ENCODE assay signal across 17 cellular contexts in the genomic region with DNA sequence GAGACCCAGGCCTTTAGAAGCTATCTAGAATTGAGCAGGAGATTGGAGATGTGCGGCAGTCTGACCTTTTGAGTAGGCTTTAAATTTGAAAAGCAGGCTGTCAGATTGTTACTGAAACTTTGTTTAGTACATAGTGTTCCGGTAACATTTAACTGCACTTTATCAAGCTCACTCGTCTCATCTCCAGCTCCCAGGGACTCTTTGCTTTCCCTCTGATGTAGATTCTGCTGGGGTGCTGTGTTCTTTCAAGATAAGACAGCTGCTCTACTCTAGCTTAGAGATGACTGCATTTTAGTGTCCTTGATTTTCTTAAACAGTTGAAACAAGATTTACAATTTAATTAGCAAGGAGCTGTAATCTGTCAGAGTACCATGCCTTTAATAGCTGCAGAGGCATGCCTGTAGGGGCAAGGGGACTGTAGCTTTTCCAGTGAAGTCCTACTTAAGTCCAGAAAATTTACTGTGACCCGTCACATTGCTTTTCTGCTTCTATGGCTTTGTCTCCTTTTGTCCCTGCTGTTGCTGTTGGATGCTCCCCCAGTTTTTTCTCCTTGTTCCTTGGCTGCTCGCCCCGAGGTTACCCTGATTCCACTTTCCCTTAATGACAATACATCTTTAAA. TPM values are rescaled to one million over a fixed set of nuclear protein-coding genes. Genes with fewer than 3 reads are reported as not detected.
DNase-seq lines count a peak whose midpoint lies in the region; ATAC-seq, FAIRE-seq and TF ChIP-seq lines count a peak whose summit lies in the region.
"Had no signal": no experiment of that assay in that cellular context is flagged by ENCODE, and none has a peak within 500 bp of the region (broad histone marks: within the 10 kb centered on the region; RNA-seq: fewer than 3 reads in every experiment).

No MANE protein-coding gene starts in this region.

- no peak overlapping the region for H3K4me3 Mint-ChIP-seq in T-helper 1 cell treated with Interleukin-12 subunit alpha and Interleukin-12 subunit beta and Interleukin-4 antibody, amounts not matched to agents 30 μg/mL and 1 μg/mL, for 36 hours
- H3K4me3 Mint-ChIP-seq: activated CD8-positive, alpha-beta T cell treated with anti-CD3 and anti-CD28 coated beads for 36 hours; activated naive CD4-positive, alpha-beta T cell treated with anti-CD3 and anti-CD28 coated beads, Interleukin-2, amount 10 ng/mL, durations not matched to agents 7 days and 5 days; T-cell had no signal

- H3K9me3 Mint-ChIP-seq in T-helper 1 cell treated with Interleukin-12 subunit alpha and Interleukin-12 subunit beta and Interleukin-4 antibody, amounts not matched to agents 30 μg/mL and 1 μg/mL, for 36 hours, result peaks cover 3% of the 10 kb centered on the region
- H3K9me3 Mint-ChIP-seq: activated CD8-positive, alpha-beta T cell treated with anti-CD3 and anti-CD28 coated beads for 36 hours; activated naive CD4-positive, alpha-beta T cell treated with anti-CD3 and anti-CD28 coated beads, Interleukin-2, amount 10 ng/mL, durations not matched to agents 7 days and 5 days; T-cell had no signal

- FAIRE-seq in RCC 7860 (lab: Jason Lieb, UNC), result no peak

- H3K4me1 Mint-ChIP-seq in T-helper 1 cell treated with Interleukin-12 subunit alpha and Interleukin-12 subunit beta and Interleukin-4 antibody, amounts not matched to agents 30 μg/mL and 1 μg/mL, for 36 hours (ENCODE audit: low read depth), result peaks cover 16% of the 10 kb centered on the region

- ATAC-seq in left lobe of liver, result peak; percentile 54
- ATAC-seq: activated CD8-positive, alpha-beta T cell treated with anti-CD3 and anti-CD28 coated beads for 36 hours; mucosa of descending colon; T-cell had no signal

- H3K27ac ChIP-seq in spleen, result peak overlapping the region in 5 of 8 donors; percentile 72 to 78 (median 74)
- no peak overlapping the region for H3K27ac ChIP-seq in osteoblast (ENCODE audit: low read depth, low read length)
- H3K27ac ChIP-seq in colonic mucosa, result no peak overlapping the region

- WGBS in spleen, 5 donors, result 61 to 79% (median 67%) methylated on average over 6 of the region's 6 CpGs

- no peak overlapping the region for H3K4me3 ChIP-seq in spleen
- no peak overlapping the region for H3K4me3 ChIP-seq in osteoblast (ENCODE audit: insufficient read depth, low read length)
- no peak overlapping the region for H3K4me3 ChIP-seq in colonic mucosa
- H3K4me3 ChIP-seq: mucosa of descending colon had no signal

- no peak overlapping the region for H3K4me2 ChIP-seq in osteoblast (ENCODE audit: insufficient read depth, low read length)

- H3K4me1 ChIP-seq in spleen, result no peaks in the 10 kb centered on the region
- no peaks in the 10 kb centered on the region for H3K4me1 ChIP-seq in osteoblast (ENCODE audit: insufficient read depth, low read length)
- no peaks in the 10 kb centered on the region for H3K4me1 ChIP-seq in colonic mucosa

- DNase-seq in amniotic epithelial cell (ENCODE audit: low read depth), result peak; percentile 98
- no peak for DNase-seq in left lobe of liver (ENCODE audit: low spot score)
- DNase-seq in spleen, result no peak
- no peak for DNase-seq in osteoblast (ENCODE audit: insufficient read length, low spot score, missing footprints)
- DNase-seq in RCC 7860 (ENCODE audit: low spot score), result no peak
- no peak for DNase-seq in colonic mucosa
- DNase-seq: activated CD8-positive, alpha-beta T cell treated with anti-CD3 and anti-CD28 coated beads for 36 hours; activated naive CD4-positive, alpha-beta T cell treated with anti-CD3 and anti-CD28 coated beads, Interleukin-2, amount 10 ng/mL, durations not matched to agents 7 days and 5 days; central memory CD4-positive, alpha-beta T cell; DND-41; mucosa of descending colon; MV-4-11; NCI-H226; retina; stimulated activated naive CD4-positive, alpha-beta T cell treated with Interleukin-2 at 50 U/mL for 16 hours; T-cell had no signal

- intact Hi-C loops in spleen (cut with DNase I; ENCODE audit: low total_unique reads), result no loop called here
- intact Hi-C loops in colonic mucosa (cut with DNase I), result no loop called here

- H3K36me3 ChIP-seq in spleen (no peaks in the 10 kb centered on the region), osteoblast (ENCODE audit: insufficient read depth, low read length) (no peaks in the 10 kb centered on the region), colonic mucosa (no peaks in the 10 kb centered on the region)

- H3K36me3 Mint-ChIP-seq in T-helper 1 cell treated with Interleukin-12 subunit alpha and Interleukin-12 subunit beta and Interleukin-4 antibody, amounts not matched to agents 30 μg/mL and 1 μg/mL, for 36 hours (ENCODE audit: low read depth), result peaks cover 7% of the 10 kb centered on the region
- H3K36me3 Mint-ChIP-seq: activated naive CD4-positive, alpha-beta T cell treated with anti-CD3 and anti-CD28 coated beads, Interleukin-2, amount 10 ng/mL, durations not matched to agents 7 days and 5 days had no signal

- TF ChIP-seq CTCF in spleen (IDR thresholded peaks at IDR 0.05 in 8 of 11, conservative IDR thresholded peaks at IDR 0.05 in 3 of 11), result no peak
- no peak for TF ChIP-seq CTCF in osteoblast (IDR thresholded peaks at IDR 0.05; ENCODE audit: extremely low read depth, low read depth, low read length)
- no peak for TF ChIP-seq CTCF in colonic mucosa (IDR thresholded peaks at IDR 0.05)

- no peaks in the 10 kb centered on the region for H3K27me3 Mint-ChIP-seq in T-helper 1 cell treated with Interleukin-12 subunit alpha and Interleukin-12 subunit beta and Interleukin-4 antibody, amounts not matched to agents 30 μg/mL and 1 μg/mL, for 36 hours (ENCODE audit: low read depth)
- H3K27me3 Mint-ChIP-seq: activated CD8-positive, alpha-beta T cell treated with anti-CD3 and anti-CD28 coated beads for 36 hours; activated naive CD4-positive, alpha-beta T cell treated with anti-CD3 and anti-CD28 coated beads, Interleukin-2, amount 10 ng/mL, durations not matched to agents 7 days and 5 days; T-cell had no signal

- H4K20me1 ChIP-seq in osteoblast (ENCODE audit: insufficient read depth, low read length), result no peaks in the 10 kb centered on the region

- H3K27ac Mint-ChIP-seq in T-helper 1 cell treated with Interleukin-12 subunit alpha and Interleukin-12 subunit beta and Interleukin-4 antibody, amounts not matched to agents 30 μg/mL and 1 μg/mL, for 36 hours, result peak overlapping the region; percentile 32
- H3K27ac Mint-ChIP-seq: activated CD8-positive, alpha-beta T cell treated with anti-CD3 and anti-CD28 coated beads for 36 hours; activated naive CD4-positive, alpha-beta T cell treated with anti-CD3 and anti-CD28 coated beads, Interleukin-2, amount 10 ng/mL, durations not matched to agents 7 days and 5 days; T-cell had no signal

- no peaks in the 10 kb centered on the region for H3K27me3 ChIP-seq in spleen (replicated peaks in 1 of 7)
- H3K27me3 ChIP-seq in osteoblast (ENCODE audit: insufficient read depth, low read length), result peaks cover 12% of the 10 kb centered on the region
- no peaks in the 10 kb centered on the region for H3K27me3 ChIP-seq in colonic mucosa

- no peak for TF ChIP-seq POLR2A in spleen (IDR thresholded peaks at IDR 0.05)

- no peaks in the 10 kb centered on the region for H3K79me2 ChIP-seq in osteoblast (ENCODE audit: insufficient read depth, low read length)

- H3K9me3 ChIP-seq in spleen, result no peaks in the 10 kb centered on the region
- H3K9me3 ChIP-seq in osteoblast (ENCODE audit: low read depth, low read length), result no peaks in the 10 kb centered on the region
- H3K9me3 ChIP-seq in colonic mucosa, result no peaks in the 10 kb centered on the region
- H3K9me3 ChIP-seq: mucosa of descending colon had no signal

- no peak overlapping the region for H3K9ac ChIP-seq in colonic mucosa (ENCODE audit: low read depth in 2 of 2, low read length in 2 of 2)

- no peak overlapping the region for H2AFZ ChIP-seq in osteoblast (ENCODE audit: low read length)

RNA-seq across cellular contexts. Expression of gene MTPN, which starts 56.4 kb away (rescaled TPM):
- total RNA-seq in left lobe of liver (29.5 TPM), spleen (100 to 1,000 TPM; 154 to 192 (median 167) TPM), osteoblast (117 and 127 TPM in 2 replicates), colonic mucosa (100 to 1,000 TPM; 101 to 109 TPM)
- 10 to 100 TPM; 43.2 to 90.4 (median 76.5) TPM for polyA plus RNA-seq in spleen

Comparison
In these comparisons a context has a peak if more than half of its experiments do, and no peak if none do; other contexts are left out.
1. H3K27ac ChIP-seq: peak in spleen (5 of 8); none in osteoblast (single experiment) and colonic mucosa (single experiment).